Comparison of ENCODE assay signal across 1 cellular context in the genomic region with DNA sequence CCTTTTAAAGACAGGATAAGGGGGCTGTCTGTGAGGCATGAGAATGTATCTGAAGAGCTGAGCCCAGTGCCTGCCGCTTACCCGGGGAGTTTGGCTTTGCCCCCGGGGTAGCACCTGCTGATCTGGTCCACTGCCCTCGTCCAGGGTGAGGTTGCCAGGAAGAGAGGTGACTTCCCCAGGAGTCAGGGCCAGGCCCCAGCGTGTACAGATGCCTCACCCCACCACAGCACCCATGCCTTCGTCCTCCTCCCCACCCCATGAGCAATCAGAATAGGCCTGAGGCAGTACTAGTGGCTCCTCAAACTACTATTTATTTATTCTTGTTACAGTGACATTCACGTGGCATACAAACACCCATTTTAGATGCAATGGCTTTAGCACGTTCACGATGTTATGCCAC.
TF ChIP-seq lines count a peak whose summit lies in the region.

No MANE protein-coding gene starts in this region.

TF ChIP-seq in K562, 482 proteins besides CTCF, POLR2A, EP300 and RAD21:
- TF ChIP-seq CBX1 (IDR thresholded peaks at IDR 0.05; ENCODE audit: low read depth) (no peak), NFE2L1 (tag; IDR thresholded peaks at IDR 0.05; ENCODE audit: borderline replicate concordance, low read depth) (no peak), BRF1 (IDR thresholded peaks at IDR 0.05; ENCODE audit: borderline replicate concordance, extremely low read depth, insufficient read length) (no peak), HEY1 (CRISPR knock-in tag; IDR thresholded peaks at IDR 0.05; ENCODE audit: borderline replicate concordance) (no peak), SIN3A (IDR thresholded peaks at IDR 0.05; ENCODE audit: borderline replicate concordance in 2 of 2, control insufficient read depth in 1 of 2, low read depth in 2 of 2, low read length in 2 of 2) (no peak), ERF (CRISPR knock-in tag; IDR thresholded peaks at IDR 0.05) (no peak), POLR2AphosphoS5 (IDR thresholded peaks at IDR 0.05; ENCODE audit: control insufficient read depth, insufficient read depth, low read depth, low read length) (no peak), L3MBTL2 (IDR thresholded peaks at IDR 0.05) (no peak), IRF2 (CRISPR knock-in tag; IDR thresholded peaks at IDR 0.05) (no peak), ZFP30 (CRISPR knock-in tag; IDR thresholded peaks at IDR 0.05; ENCODE audit: borderline replicate concordance) (no peak), ZNF561 (CRISPR knock-in tag; conservative IDR thresholded peaks at IDR 0.05) (no peak), RFX1 (IDR thresholded peaks at IDR 0.05) (no peak)
- TF ChIP-seq, protein P1, sequence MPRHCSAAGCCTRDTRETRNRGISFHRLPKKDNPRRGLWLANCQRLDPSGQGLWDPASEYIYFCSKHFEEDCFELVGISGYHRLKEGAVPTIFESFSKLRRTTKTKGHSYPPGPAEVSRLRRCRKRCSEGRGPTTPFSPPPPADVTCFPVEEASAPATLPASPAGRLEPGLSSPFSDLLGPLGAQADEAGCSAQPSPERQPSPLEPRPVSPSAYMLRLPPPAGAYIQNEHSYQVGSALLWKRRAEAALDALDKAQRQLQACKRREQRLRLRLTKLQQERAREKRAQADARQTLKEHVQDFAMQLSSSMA (CRISPR knock-in tag; IDR thresholded peaks at IDR 0.05): no peak
- TF ChIP-seq, protein P2, sequence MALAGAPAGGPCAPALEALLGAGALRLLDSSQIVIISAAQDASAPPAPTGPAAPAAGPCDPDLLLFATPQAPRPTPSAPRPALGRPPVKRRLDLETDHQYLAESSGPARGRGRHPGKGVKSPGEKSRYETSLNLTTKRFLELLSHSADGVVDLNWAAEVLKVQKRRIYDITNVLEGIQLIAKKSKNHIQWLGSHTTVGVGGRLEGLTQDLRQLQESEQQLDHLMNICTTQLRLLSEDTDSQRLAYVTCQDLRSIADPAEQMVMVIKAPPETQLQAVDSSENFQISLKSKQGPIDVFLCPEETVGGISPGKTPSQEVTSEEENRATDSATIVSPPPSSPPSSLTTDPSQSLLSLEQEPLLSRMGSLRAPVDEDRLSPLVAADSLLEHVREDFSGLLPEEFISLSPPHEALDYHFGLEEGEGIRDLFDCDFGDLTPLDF (CRISPR knock-in tag; IDR thresholded peaks at IDR 0.05): 0 out of 2 replicates have a peak, but pooled peaks have one; percentile 18
- TF ChIP-seq, protein P3, sequence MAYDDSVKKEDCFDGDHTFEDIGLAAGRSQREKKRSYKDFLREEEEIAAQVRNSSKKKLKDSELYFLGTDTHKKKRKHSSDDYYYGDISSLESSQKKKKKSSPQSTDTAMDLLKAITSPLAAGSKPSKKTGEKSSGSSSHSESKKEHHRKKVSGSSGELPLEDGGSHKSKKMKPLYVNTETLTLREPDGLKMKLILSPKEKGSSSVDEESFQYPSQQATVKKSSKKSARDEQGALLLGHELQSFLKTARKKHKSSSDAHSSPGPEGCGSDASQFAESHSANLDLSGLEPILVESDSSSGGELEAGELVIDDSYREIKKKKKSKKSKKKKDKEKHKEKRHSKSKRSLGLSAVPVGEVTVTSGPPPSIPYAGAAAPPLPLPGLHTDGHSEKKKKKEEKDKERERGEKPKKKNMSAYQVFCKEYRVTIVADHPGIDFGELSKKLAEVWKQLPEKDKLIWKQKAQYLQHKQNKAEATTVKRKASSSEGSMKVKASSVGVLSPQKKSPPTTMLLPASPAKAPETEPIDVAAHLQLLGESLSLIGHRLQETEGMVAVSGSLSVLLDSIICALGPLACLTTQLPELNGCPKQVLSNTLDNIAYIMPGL (CRISPR knock-in tag; IDR thresholded peaks at IDR 0.05): 0 out of 2 replicates have a peak, but pooled peaks have one; percentile 49
